In the genomic region with DNA sequence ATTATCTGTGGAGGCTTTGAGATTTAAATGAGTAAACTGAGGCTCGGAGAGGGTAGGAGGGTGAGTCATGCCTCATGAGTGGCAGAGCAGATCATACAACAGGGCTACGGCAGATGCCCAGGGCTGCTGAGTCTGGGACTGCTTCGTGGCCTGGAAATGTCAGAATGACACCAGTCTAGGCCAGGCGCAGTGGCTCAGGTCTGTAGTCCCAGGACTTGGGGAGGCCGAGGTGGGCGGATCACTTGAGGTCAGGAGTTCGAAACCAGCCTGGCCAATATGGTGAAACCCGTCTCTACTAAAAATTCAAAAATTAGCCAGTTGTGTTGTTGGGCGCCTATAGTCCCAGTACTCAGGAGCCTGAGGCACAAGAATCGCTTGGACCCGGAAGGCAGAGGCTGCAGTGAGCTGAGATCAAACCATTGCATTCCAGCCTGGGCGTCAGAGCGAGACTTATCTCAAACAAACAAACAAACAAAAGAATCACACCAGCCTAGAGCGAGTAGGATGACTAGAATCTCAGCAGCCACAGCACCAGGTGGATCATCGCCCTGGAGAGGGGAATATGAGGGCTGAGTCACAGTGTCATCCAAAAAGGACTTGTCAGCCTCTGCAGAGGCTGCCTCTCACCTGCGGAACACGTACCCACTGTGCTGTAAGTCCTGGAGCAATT, we compare ENCODE assay signal across 1 cellular context.
TF ChIP-seq lines count a peak whose summit lies in the region.

No MANE protein-coding gene starts in this region.

TF ChIP-seq in GM12891, 5 proteins besides CTCF, POLR2A, EP300 and RAD21:
- TF ChIP-seq POU2F2 (IDR thresholded peaks at IDR 0.05; ENCODE audit: low read depth, low read length) (no peak), TAF1 (IDR thresholded peaks at IDR 0.05; ENCODE audit: low read depth, low read length) (no peak), SPI1 (IDR thresholded peaks at IDR 0.05; ENCODE audit: low read depth, low read length) (no peak), PAX5 (IDR thresholded peaks at IDR 0.05; ENCODE audit: insufficient read depth, low read length, severe bottlenecking) (no peak), POLR2AphosphoS5 (IDR thresholded peaks at IDR 0.05; ENCODE audit: low read depth, low read length) (no peak)
